8 cellular contexts compared by ENCODE assay signal in genomic region chr1:151047591-151047924, GRCh38. TPM values are rescaled to one million over a fixed set of nuclear protein-coding genes. Genes with fewer than 3 reads are reported as not detected.
A peak's percentile ranks its signal among the peaks of the same experiment; 100 is the strongest.
DNase-seq lines count a peak whose midpoint lies in the region; ATAC-seq and TF ChIP-seq lines count a peak whose summit lies in the region.

A gene with protein sequence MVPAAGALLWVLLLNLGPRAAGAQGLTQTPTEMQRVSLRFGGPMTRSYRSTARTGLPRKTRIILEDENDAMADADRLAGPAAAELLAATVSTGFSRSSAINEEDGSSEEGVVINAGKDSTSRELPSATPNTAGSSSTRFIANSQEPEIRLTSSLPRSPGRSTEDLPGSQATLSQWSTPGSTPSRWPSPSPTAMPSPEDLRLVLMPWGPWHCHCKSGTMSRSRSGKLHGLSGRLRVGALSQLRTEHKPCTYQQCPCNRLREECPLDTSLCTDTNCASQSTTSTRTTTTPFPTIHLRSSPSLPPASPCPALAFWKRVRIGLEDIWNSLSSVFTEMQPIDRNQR (plus strand): TSS chr1:151047751. CDS start chr1:151047848, 97 bp downstream.

- ATAC-seq in GM18511 (IDR thresholded peaks at IDR 0.05; ENCODE audit: unreplicated experiment) (peak; percentile 60), HG03442 (IDR thresholded peaks at IDR 0.05; ENCODE audit: unreplicated experiment) (peak; percentile 59), naive B cell (ENCODE audit: low read depth in 2 of 2) (peak; percentile 66 to 70)

- H3K36me3 Mint-ChIP-seq in naive B cell, result peaks cover 0 to 6% of the 10 kb centered on the region in 2 donors

- no peaks in the 10 kb centered on the region for H4K20me1 ChIP-seq in OCI-LY1 (ENCODE audit: insufficient read depth, low read length)

- WGBS in tibial nerve, 2 donors, result 1 to 2% methylated on average over 19 to 27 of the region's 29 CpGs

- peak within 1 kb of the TSS; percentile 81 for H3K9ac ChIP-seq in OCI-LY1 (ENCODE audit: low read length)

- peak; percentile 51 to 77 for TF ChIP-seq POLR2A in tibial nerve (IDR thresholded peaks at IDR 0.05)

- peaks cover 31 to 47% (median 36%) of the 10 kb centered on the region in 3 donors for H3K4me1 Mint-ChIP-seq in naive B cell

- no peaks in the 10 kb centered on the region for H3K9me2 ChIP-seq in OCI-LY1 (ENCODE audit: low read depth, low read length)

- H3K36me3 ChIP-seq in A673 (ENCODE audit: insufficient read depth, low read length, poor library complexity, severe bottlenecking) (peaks cover 7% of the 10 kb centered on the region), OCI-LY1 (ENCODE audit: insufficient read depth, low read length) (peaks cover 28% of the 10 kb centered on the region), tibial nerve (peaks cover 0 to 12% (median 0%) of the 10 kb centered on the region in 3 donors)

- H3K27ac ChIP-seq in A673 (ENCODE audit: low read depth, low read length, poor library complexity, severe bottlenecking), result peak within 1 kb of the TSS; percentile 64
- H3K27ac ChIP-seq in OCI-LY1 (ENCODE audit: low read depth, low read length, poor library complexity, severe bottlenecking), result no peak within 1 kb of the TSS
- peak within 1 kb of the TSS; percentile 86 to 99 (median 92) for H3K27ac ChIP-seq in tibial nerve

- DNase-seq in A673 (ENCODE audit: low spot score) (peak; percentile 72), fibroblast of peridontal ligament (ENCODE audit: extremely low read depth) (peak; percentile 62), naive B cell (peak; percentile 66), tibial nerve (ENCODE audit: low spot score in 2 of 2) (peak; percentile 42 to 49)
- DNase-seq in activated T-helper 9 cell treated with anti-CD3 and anti-CD28 coated beads, Interleukin-2, amount 50 U/mL, for 16 hours (ENCODE audit: low read depth), result peak; percentile 45

- intact Hi-C loops in A673 (cut with micrococcal nuclease; ENCODE audit: unreplicated experiment), result no loop called here

- peak; percentile 48 to 87 for TF ChIP-seq EP300 in tibial nerve (IDR thresholded peaks at IDR 0.05)

- H2AFZ ChIP-seq in OCI-LY1 (ENCODE audit: low read length), result peak within 1 kb of the TSS; percentile 52

- no TSS peak for BruUV-seq in A673 (replicated peaks; lab: Mats Ljungman, UMichigan)

- H3K4me3 Mint-ChIP-seq in naive B cell, result peak within 1 kb of the TSS; percentile 93 to 98 (median 95)

- peak within 1 kb of the TSS; percentile 70 for H3K4me3 ChIP-seq in A673 (ENCODE audit: low read depth, low read length, poor library complexity, severe bottlenecking)
- H3K4me3 ChIP-seq in OCI-LY1 (ENCODE audit: low read depth, low read length, poor library complexity, severe bottlenecking), result peak within 1 kb of the TSS; percentile 81
- peak within 1 kb of the TSS; percentile 69 to 91 (median 90) for H3K4me3 ChIP-seq in tibial nerve

- H3K27me3 ChIP-seq in A673 (replicated peaks; ENCODE audit: insufficient read depth, low read depth, low read length, poor library complexity), result no peaks in the 10 kb centered on the region
- no peaks in the 10 kb centered on the region for H3K27me3 ChIP-seq in OCI-LY1 (ENCODE audit: insufficient read depth, low read length)
- no peaks in the 10 kb centered on the region for H3K27me3 ChIP-seq in tibial nerve

- no peaks in the 10 kb centered on the region for H3K79me2 ChIP-seq in OCI-LY1 (ENCODE audit: insufficient read depth, low read length)

- no peaks in the 10 kb centered on the region for H3K27me3 Mint-ChIP-seq in naive B cell

- POLR2A ChIA-PET in A673 (lab: Charles Lee; ENCODE audit: low non-redundant PET), result no interaction called here

- TF ChIP-seq CTCF in A673 (conservative IDR thresholded peaks at IDR 0.05; ENCODE audit: low read depth, low read length) (no peak), OCI-LY1 (IDR thresholded peaks at IDR 0.05; ENCODE audit: low read length) (no peak), tibial nerve (IDR thresholded peaks at IDR 0.05) (peak in 2 of 5 experiments; percentile 6 to 18)

- H3K4me1 ChIP-seq in A673 (ENCODE audit: insufficient read depth, low read length, poor library complexity, severe bottlenecking), result peaks cover 4% of the 10 kb centered on the region
- peaks cover 17% of the 10 kb centered on the region for H3K4me1 ChIP-seq in OCI-LY1 (ENCODE audit: insufficient read depth, low read length, severe bottlenecking)
- peaks cover 0 to 28% (median 11%) of the 10 kb centered on the region in 4 donors for H3K4me1 ChIP-seq in tibial nerve

- H3F3A ChIP-seq in OCI-LY1 (ENCODE audit: insufficient read depth, low read length), result peaks cover 13% of the 10 kb centered on the region; the same call in 1 of the 2 replicates

- peak within 1 kb of the TSS; percentile 77 to 96 (median 90) for H3K27ac Mint-ChIP-seq in naive B cell

- peak within 1 kb of the TSS; percentile 93 for H3K4me2 ChIP-seq in OCI-LY1 (ENCODE audit: low read length)

- H3K9me3 ChIP-seq in A673 (ENCODE audit: low read depth, low read length, poor library complexity, severe bottlenecking) (no peaks in the 10 kb centered on the region), OCI-LY1 (ENCODE audit: low read length) (no peaks in the 10 kb centered on the region), tibial nerve (no peaks in the 10 kb centered on the region)

- H3K9me3 Mint-ChIP-seq in naive B cell, result no peaks in the 10 kb centered on the region

- CTCF ChIA-PET in A673 (lab: Charles Lee), result interaction anchor here (1.8 kb wide), 1 partner anchor 23 kb away, joined by 13 read pairs; no protein-coding TSS in a partner anchor

RNA-seq across cellular contexts. Expression of the gene that starts here (rescaled TPM):
- total RNA-seq in A673 (2021) (2.9 and 3.9 TPM in 2 replicates), tibial nerve (1 to 10 TPM; 5.0 to 9.6 (median 6.5) TPM)
- 10 to 100 TPM in 1 of 6 donors, 1 to 10 TPM in 5; 1.3 to 10.7 (median 8.2) TPM for polyA plus RNA-seq in naive B cell (ENCODE audit: low read depth in 6 of 6)
